In genomic region chr15:99985878-99986277, GRCh38 we compare ENCODE assay signal across 15 cellular contexts.
DNase-seq lines count a peak whose midpoint lies in the region; ATAC-seq and TF ChIP-seq lines count a peak whose summit lies in the region.
"Had no signal": no experiment of that assay in that cellular context is flagged by ENCODE, and none has a peak within 500 bp of the region (broad histone marks: within the 10 kb centered on the region; RNA-seq: fewer than 3 reads in every experiment).

No MANE protein-coding gene starts in this region.

- ATAC-seq in gastroesophageal sphincter, result no peak
- ATAC-seq: HCT116 had no signal

- peaks cover 47% of the 10 kb centered on the region for H3K4me1 Mint-ChIP-seq in neural crest cell
- H3K4me1 Mint-ChIP-seq: CD4-positive, alpha-beta memory T cell had no signal

- no CpG with 5 or more reads among the region's 4 CpGs for WGBS in gastroesophageal sphincter (ENCODE audit: low coverage in 1 of 2), 2 donors
- 88% methylated on average over 3 of the region's 4 CpGs for WGBS in suprapubic skin

- H3K4me3 Mint-ChIP-seq in neural crest cell, result peak overlapping the region; percentile 67
- H3K4me3 Mint-ChIP-seq: CD4-positive, alpha-beta memory T cell had no signal

- H3K27me3 Mint-ChIP-seq in neural crest cell (ENCODE audit: low read depth), result no peaks in the 10 kb centered on the region
- H3K27me3 Mint-ChIP-seq: CD4-positive, alpha-beta memory T cell had no signal

- no peaks in the 10 kb centered on the region for H3K27me3 ChIP-seq in gastroesophageal sphincter
- H3K27me3 ChIP-seq in suprapubic skin, result no peaks in the 10 kb centered on the region

- H3K27ac ChIP-seq in angular gyrus (ENCODE audit: low read depth, low read length) (peak overlapping the region; percentile 87), gastroesophageal sphincter (peak overlapping the region in 3 of 4 donors; percentile 20 to 59 (median 38)), suprapubic skin (no peak overlapping the region)
- H3K27ac ChIP-seq: PC-9 had no signal

- no peak for TF ChIP-seq POLR2A in gastroesophageal sphincter (IDR thresholded peaks at IDR 0.05)
- TF ChIP-seq POLR2A in suprapubic skin (IDR thresholded peaks at IDR 0.05), result no peak

- TF ChIP-seq CTCF in gastroesophageal sphincter (IDR thresholded peaks at IDR 0.05) (no peak), neural crest cell (conservative IDR thresholded peaks at IDR 0.05) (no peak), suprapubic skin (IDR thresholded peaks at IDR 0.05) (no peak)

- H3K36me3 Mint-ChIP-seq in neural crest cell (ENCODE audit: low read depth), result peaks cover 2% of the 10 kb centered on the region

- no peaks in the 10 kb centered on the region for H3K9me3 ChIP-seq in gastroesophageal sphincter
- H3K9me3 ChIP-seq in suprapubic skin, result no peaks in the 10 kb centered on the region

- DNase-seq in neural crest cell (ENCODE audit: low read depth, low spot score) (no peak), NCI-H345 (lab: John Stamatoyannopoulos, UW) (no peak), NCI-H1417 (lab: John Stamatoyannopoulos, UW) (no peak), suprapubic skin (ENCODE audit: low spot score in 2 of 2) (no peak)
- DNase-seq in activated T-cell treated with anti-CD3 and anti-CD28 coated beads, Interleukin-2, amount 50 U/mL, for 48 hours, result no peak
- DNase-seq: Calu3; CD4-positive, alpha-beta memory T cell; IMR-90; NCI-H1930; NCI-H446 treated with DMSO at 0.1 percent for 48 hours; NCI-H748 treated with DMSO at 0.1 percent for 48 hours; PC-9 had no signal

- H3K4me1 ChIP-seq in gastroesophageal sphincter (peaks cover 0 to 10% (median 0%) of the 10 kb centered on the region in 3 donors), suprapubic skin (no peaks in the 10 kb centered on the region)

- H3K27ac Mint-ChIP-seq in neural crest cell (ENCODE audit: unreplicated experiment), result peak overlapping the region; percentile 90
- H3K27ac Mint-ChIP-seq: CD4-positive, alpha-beta memory T cell had no signal

- H3K4me3 ChIP-seq in gastroesophageal sphincter, result no peak overlapping the region
- H3K4me3 ChIP-seq in suprapubic skin, result no peak overlapping the region
- H3K4me3 ChIP-seq: PC-9 had no signal

- H3K36me3 ChIP-seq in gastroesophageal sphincter, result peaks cover 0 to 4% of the 10 kb centered on the region in 2 donors
- H3K36me3 ChIP-seq in suprapubic skin, result no peaks in the 10 kb centered on the region

- H3K9me3 Mint-ChIP-seq in neural crest cell, result peaks cover 2% of the 10 kb centered on the region

- no peak for TF ChIP-seq EP300 in gastroesophageal sphincter (IDR thresholded peaks at IDR 0.05)
- TF ChIP-seq EP300 in suprapubic skin (IDR thresholded peaks at IDR 0.05), result no peak
